In genomic region chr6:30572078-30572605, GRCh38 we compare ENCODE assay signal across 10 cellular contexts. TPM values are rescaled to one million over a fixed set of nuclear protein-coding genes. Genes with fewer than 3 reads are reported as not detected.
DNase-seq lines count a peak whose midpoint lies in the region; TF ChIP-seq lines count a peak whose summit lies in the region.
"Had no signal": no experiment of that assay in that cellular context is flagged by ENCODE, and none has a peak within 500 bp of the region (broad histone marks: within the 10 kb centered on the region; RNA-seq: fewer than 3 reads in every experiment).

No MANE protein-coding gene starts in this region.

- no peak overlapping the region for H2AFZ ChIP-seq in hepatocyte

- peak overlapping the region; percentile 83 for H3K4me2 ChIP-seq in hepatocyte

- H3K4me3 ChIP-seq in HAP-1, result peak overlapping the region; percentile 95
- peak overlapping the region; percentile 43 for H3K4me3 ChIP-seq in hepatocyte
- H3K4me3 ChIP-seq in skeletal muscle tissue (ENCODE audit: low read length in 3 of 3), result peak overlapping the region; percentile 93 to 99 (median 95)

- H3K9ac ChIP-seq in skeletal muscle tissue (ENCODE audit: low read depth in 1 of 3, low read length in 3 of 3), result peak overlapping the region; percentile 90 to 97 (median 95)

- H3K4me1 ChIP-seq in HAP-1 (peaks cover 27% of the 10 kb centered on the region), hepatocyte (ENCODE audit: insufficient read depth) (peaks cover 17% of the 10 kb centered on the region), skeletal muscle tissue (ENCODE audit: control insufficient read depth in 3 of 3, insufficient read depth in 3 of 3, low read length in 3 of 3) (peaks cover 22 to 34% (median 25%) of the 10 kb centered on the region in 3 donors)

- peaks cover 67% of the 10 kb centered on the region for H3K4me1 Mint-ChIP-seq in activated CD4-positive, alpha-beta memory T cell treated with anti-CD3 and anti-CD28 coated beads, Interleukin-2, amount 10 ng/mL, durations not matched to agents 7 days and 5 days

- no peaks in the 10 kb centered on the region for H3K27me3 Mint-ChIP-seq in activated CD4-positive, alpha-beta memory T cell treated with anti-CD3 and anti-CD28 coated beads, Interleukin-2, amount 10 ng/mL, durations not matched to agents 7 days and 5 days

- peak overlapping the region; percentile 97 for H3K27ac Mint-ChIP-seq in activated CD4-positive, alpha-beta memory T cell treated with anti-CD3 and anti-CD28 coated beads, Interleukin-2, amount 10 ng/mL, durations not matched to agents 7 days and 5 days

- peaks cover 50% of the 10 kb centered on the region for H3K79me2 ChIP-seq in hepatocyte

- no peaks in the 10 kb centered on the region for H3K9me3 Mint-ChIP-seq in activated CD4-positive, alpha-beta memory T cell treated with anti-CD3 and anti-CD28 coated beads, Interleukin-2, amount 10 ng/mL, durations not matched to agents 7 days and 5 days

- H3K27ac ChIP-seq in hepatocyte (peak overlapping the region; percentile 95), skeletal muscle tissue (ENCODE audit: low read depth, low read length) (peak overlapping the region; percentile 99)

- in situ Hi-C loops in HAP-1 (cut with MboI; ENCODE audit: low sequenced_read_pairs), result no loop called here

- H3K36me3 Mint-ChIP-seq in activated CD4-positive, alpha-beta memory T cell treated with anti-CD3 and anti-CD28 coated beads, Interleukin-2, amount 10 ng/mL, durations not matched to agents 7 days and 5 days (ENCODE audit: low read depth), result peaks cover 27% of the 10 kb centered on the region

- H3K9me3 ChIP-seq in HAP-1, result no peaks in the 10 kb centered on the region
- H3K9me3 ChIP-seq in hepatocyte (ENCODE audit: low read depth), result no peaks in the 10 kb centered on the region
- no peaks in the 10 kb centered on the region for H3K9me3 ChIP-seq in skeletal muscle tissue (ENCODE audit: control insufficient read depth in 3 of 3, low read length in 3 of 3)

- H3K36me3 ChIP-seq in HAP-1 (replicated peaks) (peaks cover 20% of the 10 kb centered on the region), hepatocyte (replicated peaks; ENCODE audit: insufficient read depth, low read depth) (no peaks in the 10 kb centered on the region), skeletal muscle tissue (ENCODE audit: control insufficient read depth in 3 of 3, insufficient read depth in 3 of 3, low read length in 3 of 3) (peaks cover 0 to 10% (median 2%) of the 10 kb centered on the region in 3 donors)

- CTCF ChIA-PET in activated CD4-positive, alpha-beta memory T cell treated with anti-CD3 and anti-CD28 coated beads, Interleukin-2, amount 10 ng/mL, durations not matched to agents 7 days and 5 days (lab: Charles Lee), result interaction anchor here (0.6 kb wide), 1 partner anchor 27 kb away, joined by 3 read pairs; no protein-coding TSS in a partner anchor

- no peak for TF ChIP-seq CTCF in hepatocyte (IDR thresholded peaks at IDR 0.05; ENCODE audit: poor library complexity)

- peaks cover 43% of the 10 kb centered on the region for H4K20me1 ChIP-seq in hepatocyte (ENCODE audit: insufficient read depth, poor library complexity, severe bottlenecking)

- WGBS in hepatocyte (ENCODE audit: low lambda C conversion rate, missing lambda C conversion rate), result 15% methylated on average over 2 of the region's 2 CpGs

- peak overlapping the region; percentile 97 for H3K4me3 Mint-ChIP-seq in activated CD4-positive, alpha-beta memory T cell treated with anti-CD3 and anti-CD28 coated beads, Interleukin-2, amount 10 ng/mL, durations not matched to agents 7 days and 5 days

- H3K9me2 ChIP-seq in hepatocyte (replicated peaks; ENCODE audit: insufficient read depth), result no peaks in the 10 kb centered on the region

- no peak for DNase-seq in HAP-1 (ENCODE audit: low spot score in 2 of 2)
- no peak for DNase-seq in activated CD4-positive, alpha-beta memory T cell treated with anti-CD3 and anti-CD28 coated beads, Interleukin-2, amount 10 ng/mL, durations not matched to agents 7 days and 5 days
- peak; percentile 26 for DNase-seq in hepatocyte (ENCODE audit: low spot score)
- DNase-seq in NCI-H187 (lab: John Stamatoyannopoulos, UW), result no peak
- no peak for DNase-seq in C1 segment of cervical spinal cord (lab: John Stamatoyannopoulos, UW)
- no peak for DNase-seq in NCI-H774 (lab: John Stamatoyannopoulos, UW)
- no peak for DNase-seq in NCI-H82 treated with DMSO at 0.1 percent for 48 hours (lab: John Stamatoyannopoulos, UW; ENCODE audit: unreplicated experiment)
- DNase-seq: activated CD4-positive, alpha-beta T cell treated with anti-CD3 and anti-CD28 coated beads for 4 hours; stimulated activated CD4-positive, alpha-beta T cell treated with anti-CD3 and anti-CD28 coated beads, Interleukin-12 subunit alpha, Interleukin-12 subunit beta, amount 100 ng/mL, for 4 hours had no signal

- H3K27me3 ChIP-seq in HAP-1 (ENCODE audit: low read depth) (no peaks in the 10 kb centered on the region), hepatocyte (no peaks in the 10 kb centered on the region), skeletal muscle tissue (ENCODE audit: control insufficient read depth in 3 of 3, insufficient read depth in 3 of 3, low read length in 3 of 3) (no peaks in the 10 kb centered on the region)

- POLR2A ChIA-PET in activated CD4-positive, alpha-beta memory T cell treated with anti-CD3 and anti-CD28 coated beads, Interleukin-2, amount 10 ng/mL, durations not matched to agents 7 days and 5 days (lab: Charles Lee), result interaction anchor here (0.7 kb wide), 1 partner anchor 15 kb away, joined by 3 read pairs; the partner anchor contains the start of gene PRR3

RNA-seq across cellular contexts. Expression of gene ABCF1, which starts 0.9 kb away (rescaled TPM):
- total RNA-seq in activated CD4-positive, alpha-beta memory T cell treated with anti-CD3 and anti-CD28 coated beads, Interleukin-2, amount 10 ng/mL, durations not matched to agents 7 days and 5 days, result 10 to 100 TPM; 64.3 to 65.2 TPM
- total RNA-seq in hepatocyte (36.5 and 44.1 TPM in 2 replicates), skeletal muscle tissue (21.9 TPM)
- polyA plus RNA-seq in hepatocyte, result 62.0 and 71.3 TPM in 2 replicates

RNA-seq across cellular contexts. Expression of gene PRR3, which starts 15.0 kb away (rescaled TPM):
- 10 to 100 TPM; 15.3 TPM for total RNA-seq in activated CD4-positive, alpha-beta memory T cell treated with anti-CD3 and anti-CD28 coated beads, Interleukin-2, amount 10 ng/mL, durations not matched to agents 7 days and 5 days
- 10.1 and 10.8 TPM in 2 replicates for total RNA-seq in hepatocyte
- 7.8 and 9.3 TPM in 2 replicates for polyA plus RNA-seq in hepatocyte
- total RNA-seq in skeletal muscle tissue, result 3.7 TPM

RNA-seq across cellular contexts. Expression of gene GNL1, which starts 15.9 kb away (rescaled TPM):
- 10 to 100 TPM; 62.1 to 70.8 TPM for total RNA-seq in activated CD4-positive, alpha-beta memory T cell treated with anti-CD3 and anti-CD28 coated beads, Interleukin-2, amount 10 ng/mL, durations not matched to agents 7 days and 5 days
- total RNA-seq in hepatocyte (29.5 and 33.2 TPM in 2 replicates), skeletal muscle tissue (22.4 TPM)
- polyA plus RNA-seq in hepatocyte, result 81.1 and 101 TPM in 2 replicates

RNA-seq across cellular contexts. Expression of gene PPP1R10, which starts 44.9 kb away (rescaled TPM):
- total RNA-seq in activated CD4-positive, alpha-beta memory T cell treated with anti-CD3 and anti-CD28 coated beads, Interleukin-2, amount 10 ng/mL, durations not matched to agents 7 days and 5 days, result 100 to 1,000 TPM in 1 of 2 experiments, 10 to 100 TPM in 1; 96.1 to 103 TPM
- total RNA-seq in hepatocyte, result 34.5 and 36.2 TPM in 2 replicates
- polyA plus RNA-seq in hepatocyte, result 38.2 and 38.6 TPM in 2 replicates
- 20.4 TPM for total RNA-seq in skeletal muscle tissue

RNA-seq across cellular contexts. Expression of gene MRPS18B, which starts 45.5 kb away (rescaled TPM):
- total RNA-seq in activated CD4-positive, alpha-beta memory T cell treated with anti-CD3 and anti-CD28 coated beads, Interleukin-2, amount 10 ng/mL, durations not matched to agents 7 days and 5 days, result 10 to 100 TPM; 42.4 to 42.8 TPM
- total RNA-seq in hepatocyte (38.7 and 40.1 TPM in 2 replicates), skeletal muscle tissue (105 TPM)
- 59.4 and 60.9 TPM in 2 replicates for polyA plus RNA-seq in hepatocyte

Comparison
In these comparisons a context has a peak if more than half of its experiments do, and no peak if none do; other contexts are left out.
1. H3K4me3 ChIP-seq: peak in every context shown above with its lines; median percentile 95 in HAP-1; 95 in skeletal muscle tissue; 43 in hepatocyte.